In genomic region chr1:54409156-54410142, GRCh38 we compare ENCODE assay signal across 8 cellular contexts. TPM values are rescaled to one million over a fixed set of nuclear protein-coding genes. Genes with fewer than 3 reads are reported as not detected.
DNase-seq lines count a peak whose midpoint lies in the region; ATAC-seq and TF ChIP-seq lines count a peak whose summit lies in the region.

No MANE protein-coding gene starts in this region.

- H3K79me2 ChIP-seq in GM23248 (ENCODE audit: insufficient read depth) (peaks cover 11% of the 10 kb centered on the region), OCI-LY1 (ENCODE audit: insufficient read depth, low read length) (no peaks in the 10 kb centered on the region)

- no peak overlapping the region for H3K9ac ChIP-seq in GM23248
- H3K9ac ChIP-seq in OCI-LY1 (ENCODE audit: low read length): no peak overlapping the region

- peak; percentile 48 for DNase-seq in GM10266 (ENCODE audit: extremely low spot score)
- no peak for DNase-seq in GM23248
- DNase-seq in erythroblast (lab: John Stamatoyannopoulos, UW): peak; percentile 57 to 72
- DNase-seq in tibial artery: no peak
- no peak for DNase-seq in body of pancreas
- no peak for DNase-seq in ACHN

- no peaks in the 10 kb centered on the region for H3K27me3 ChIP-seq in GM23248 (replicated peaks; ENCODE audit: insufficient read depth)
- peaks cover 9% of the 10 kb centered on the region; the same call in 1 of the 2 replicates for H3K27me3 ChIP-seq in OCI-LY1 (ENCODE audit: insufficient read depth, low read length)
- H3K27me3 ChIP-seq in tibial artery: no peaks in the 10 kb centered on the region
- no peaks in the 10 kb centered on the region for H3K27me3 ChIP-seq in body of pancreas

- no peak for TF ChIP-seq CTCF in GM10266 (IDR thresholded peaks at IDR 0.05; ENCODE audit: control insufficient read depth, insufficient read depth, low read depth, missing control alignments)
- no peak for TF ChIP-seq CTCF in OCI-LY1 (IDR thresholded peaks at IDR 0.05; ENCODE audit: low read length)
- no peak for TF ChIP-seq CTCF in tibial artery (IDR thresholded peaks at IDR 0.05)
- TF ChIP-seq CTCF in body of pancreas (IDR thresholded peaks at IDR 0.05): no peak

- H3K9me3 ChIP-seq in GM23248 (ENCODE audit: low read depth) (no peaks in the 10 kb centered on the region), OCI-LY1 (ENCODE audit: low read length) (no peaks in the 10 kb centered on the region), tibial artery (no peaks in the 10 kb centered on the region), body of pancreas (no peaks in the 10 kb centered on the region)

- H4K20me1 ChIP-seq in GM23248 (ENCODE audit: insufficient read depth) (no peaks in the 10 kb centered on the region), OCI-LY1 (ENCODE audit: insufficient read depth, low read length) (no peaks in the 10 kb centered on the region)

- in situ Hi-C loops in GM23248 (cut with MboI) (loop anchor here (5.0 kb wide), 1 partner anchor 78 kb away; no protein-coding TSS in a partner anchor), ACHN (cut with HindIII; ENCODE audit: low pct_ligation_motif_present, low pct_unique_long_range_greater_than_20kb, low sequenced_read_pairs) (no loop called here)

- ATAC-seq in body of pancreas: no peak
- ATAC-seq in HG02884 (IDR thresholded peaks at IDR 0.05; ENCODE audit: unreplicated experiment): no peak

- H3K36me3 ChIP-seq in GM23248 (ENCODE audit: low read depth) (no peaks in the 10 kb centered on the region), OCI-LY1 (ENCODE audit: insufficient read depth, low read length) (no peaks in the 10 kb centered on the region), tibial artery (no peaks in the 10 kb centered on the region), body of pancreas (replicated peaks in 1 of 2; ENCODE audit: insufficient read depth in 1 of 2, low read depth in 2 of 2) (no peaks in the 10 kb centered on the region)

- H3F3A ChIP-seq in GM23248 (ENCODE audit: insufficient read depth): peaks cover 17% of the 10 kb centered on the region
- no peaks in the 10 kb centered on the region for H3F3A ChIP-seq in OCI-LY1 (ENCODE audit: insufficient read depth, low read length)

- no peak overlapping the region for H3K4me2 ChIP-seq in GM23248 (ENCODE audit: unreplicated experiment)
- no peak overlapping the region for H3K4me2 ChIP-seq in OCI-LY1 (ENCODE audit: low read length)

- H3K27ac ChIP-seq in GM23248 (no peak overlapping the region), OCI-LY1 (ENCODE audit: low read depth, low read length, poor library complexity, severe bottlenecking) (no peak overlapping the region), tibial artery (peak overlapping the region; percentile 84 to 89), body of pancreas (no peak overlapping the region)

- H3K4me3 ChIP-seq in GM23248: no peak overlapping the region
- H3K4me3 ChIP-seq in OCI-LY1 (ENCODE audit: low read depth, low read length, poor library complexity, severe bottlenecking): no peak overlapping the region
- no peak overlapping the region for H3K4me3 ChIP-seq in tibial artery
- no peak overlapping the region for H3K4me3 ChIP-seq in body of pancreas

- 85 to 88% methylated on average over 8 to 9 of the region's 9 CpGs for WGBS in GM23248 (ENCODE audit: low coverage in 1 of 2, low lambda C conversion rate in 2 of 2, missing lambda C conversion rate in 2 of 2), 2 experiments
- WGBS in body of pancreas, 2 donors: 69 to 70% methylated on average over 9 of the region's 9 CpGs

- H3K4me1 ChIP-seq in GM23248 (ENCODE audit: insufficient read depth): peaks cover 27% of the 10 kb centered on the region
- peaks cover 36% of the 10 kb centered on the region for H3K4me1 ChIP-seq in OCI-LY1 (ENCODE audit: insufficient read depth, low read length, severe bottlenecking)
- peaks cover 0 to 29% (median 16%) of the 10 kb centered on the region in 4 donors for H3K4me1 ChIP-seq in tibial artery
- H3K4me1 ChIP-seq in body of pancreas: peaks cover 19% of the 10 kb centered on the region

- no peak for TF ChIP-seq POLR2A in erythroblast (IDR thresholded peaks at IDR 0.05; ENCODE audit: low read length)
- no peak for TF ChIP-seq POLR2A in body of pancreas (IDR thresholded peaks at IDR 0.05)

- H3K9me2 ChIP-seq in GM23248 (ENCODE audit: insufficient read depth) (no peaks in the 10 kb centered on the region), OCI-LY1 (ENCODE audit: low read depth, low read length) (no peaks in the 10 kb centered on the region)

- H2AFZ ChIP-seq in GM23248 (peak overlapping the region; percentile 88; the same call in 1 of the 2 replicates), OCI-LY1 (ENCODE audit: low read length) (peak overlapping the region; percentile 52; the same call in 1 of the 2 replicates)

- intact Hi-C loops in tibial artery (cut with DNase I; ENCODE audit: low total_unique reads): loop anchor here (5.0 kb wide), 2 partner anchors 133 to 287 kb away; no protein-coding TSS in a partner anchor
- intact Hi-C loops in body of pancreas (cut with DNase I): loop anchor here (2.0 to 10.0 kb wide), 2 partner anchors 73 to 285 kb away; no protein-coding TSS in a partner anchor

RNA-seq across cellular contexts. Expression of gene SSBP3, which starts 3.3 kb away (rescaled TPM):
- 15.4 and 19.9 TPM in 2 replicates for total RNA-seq in GM23248 (2014; rRNA removed; shearing (Covaris generic))
- 6.2 and 7.1 TPM in 2 replicates for polyA plus RNA-seq in GM23248 (2016; fragmentation: Nextera tagmentation; extraction: Ambion mirVana)
- total RNA-seq in body of pancreas: 10 to 100 TPM in 1 of 2 donors, 1 to 10 TPM in 1; 7.9 to 23.1 TPM

Comparison
In these comparisons a context has a peak if more than half of its experiments do, and no peak if none do; other contexts are left out.
1. DNase-seq: peak in GM10266 (single experiment) and erythroblast (2 of 2); none in GM23248 (single experiment), tibial artery (0 of 2), body of pancreas (0 of 4) and ACHN (single experiment).
2. H3K27ac ChIP-seq: peak in tibial artery (2 of 2); none in GM23248 (single experiment), OCI-LY1 (single experiment) and body of pancreas (0 of 4).